1 cellular context compared by ENCODE assay signal in genomic region chr3:12797892-12798558, GRCh38.
TF ChIP-seq lines count a peak whose summit lies in the region.

No MANE protein-coding gene starts in this region.

TF ChIP-seq in HepG2, 621 proteins besides CTCF, POLR2A, EP300 and RAD21:
- TF ChIP-seq ZNF530 (CRISPR knock-in tag; IDR thresholded peaks at IDR 0.05; ENCODE audit: low read depth) = no peak
- TF ChIP-seq ADNP (CRISPR knock-in tag; IDR thresholded peaks at IDR 0.05) = no peak
- TF ChIP-seq PAXIP1 (CRISPR knock-in tag; conservative IDR thresholded peaks at IDR 0.05) = no peak
- no peak for TF ChIP-seq THAP7 (CRISPR knock-in tag; IDR thresholded peaks at IDR 0.05)
- TF ChIP-seq CHD2 (IDR thresholded peaks at IDR 0.05; ENCODE audit: low read depth, low read length) = no peak
- no peak for TF ChIP-seq ZBTB2 (CRISPR knock-in tag; IDR thresholded peaks at IDR 0.05; ENCODE audit: low read depth)
- TF ChIP-seq SALL2 (CRISPR knock-in tag; IDR thresholded peaks at IDR 0.05) = no peak
- TF ChIP-seq ZBTB37 (CRISPR knock-in tag; IDR thresholded peaks at IDR 0.05) = no peak
- TF ChIP-seq GATA4 (IDR thresholded peaks at IDR 0.05; ENCODE audit: borderline replicate concordance, low read depth) = no peak
- no peak for TF ChIP-seq CEBPB (IDR thresholded peaks at IDR 0.05; ENCODE audit: borderline replicate concordance, low read depth, low read length)
- no peak for TF ChIP-seq BRCA1 (CRISPR knock-in tag; IDR thresholded peaks at IDR 0.05)
- no peak for TF ChIP-seq ZNF720 (CRISPR knock-in tag; IDR thresholded peaks at IDR 0.05)
- TF ChIP-seq MNT (IDR thresholded peaks at IDR 0.05) = no peak
- TF ChIP-seq ZSCAN31 (CRISPR knock-in tag; IDR thresholded peaks at IDR 0.05; ENCODE audit: low read depth) = no peak
- TF ChIP-seq ZNF563 (CRISPR knock-in tag; IDR thresholded peaks at IDR 0.05) = no peak
- TF ChIP-seq SRSF4 (IDR thresholded peaks at IDR 0.05; ENCODE audit: low read depth, low read length, poor library complexity, severe bottlenecking) = no peak
- TF ChIP-seq PHF20 (CRISPR knock-in tag; IDR thresholded peaks at IDR 0.05) = no peak
